ENCODE assay signal across 1 cellular context in genomic region chr4:151015458-151016344, GRCh38.
TF ChIP-seq lines count a peak whose summit lies in the region.

No MANE protein-coding gene starts in this region.

TF ChIP-seq in HepG2, 621 proteins besides CTCF, POLR2A, EP300 and RAD21 (continued from another document and continues in another):
- TF ChIP-seq DMTF1 (CRISPR knock-in tag; IDR thresholded peaks at IDR 0.05) (0 out of 2 replicates have a peak, but pooled peaks have one; percentile 11), SETDB1 (CRISPR knock-in tag; IDR thresholded peaks at IDR 0.05; ENCODE audit: borderline replicate concordance) (no peak), HHEX (CRISPR knock-in tag; IDR thresholded peaks at IDR 0.05) (no peak), BATF2 (CRISPR knock-in tag; IDR thresholded peaks at IDR 0.05) (no peak), SAP130 (CRISPR knock-in tag; IDR thresholded peaks at IDR 0.05; ENCODE audit: low read depth) (peak; percentile 64), TCF7 (IDR thresholded peaks at IDR 0.05; ENCODE audit: low read depth) (no peak), TCF12 (IDR thresholded peaks at IDR 0.05) (no peak), TCF12 (CRISPR knock-in tag; IDR thresholded peaks at IDR 0.05) (peak; percentile 71; the same call in 1 of the 2 replicates), SIX4 (CRISPR knock-in tag; IDR thresholded peaks at IDR 0.05) (no peak; the same call in 1 of the 2 replicates), DNMT1 (CRISPR knock-in tag; IDR thresholded peaks at IDR 0.05) (no peak), KLF12 (CRISPR knock-in tag; IDR thresholded peaks at IDR 0.05; ENCODE audit: borderline replicate concordance) (no peak), MED13 (CRISPR knock-in tag; IDR thresholded peaks at IDR 0.05) (no peak; the same call in 1 of the 2 replicates), ZXDC (CRISPR knock-in tag; IDR thresholded peaks at IDR 0.05) (no peak), MYPOP (CRISPR knock-in tag; IDR thresholded peaks at IDR 0.05) (no peak; the same call in 1 of the 2 replicates), ZNF891 (CRISPR knock-in tag; IDR thresholded peaks at IDR 0.05) (peak; percentile 60), RBM39 (IDR thresholded peaks at IDR 0.05; ENCODE audit: low read depth, low read length, poor library complexity, severe bottlenecking) (no peak), MTF1 (CRISPR knock-in tag; IDR thresholded peaks at IDR 0.05) (no peak), ZNF674 (CRISPR knock-in tag; IDR thresholded peaks at IDR 0.05; ENCODE audit: low read depth) (peak; percentile 79), ZMYM4 (CRISPR knock-in tag; IDR thresholded peaks at IDR 0.05) (peak; percentile 5; the same call in 1 of the 2 replicates), MAFF (IDR thresholded peaks at IDR 0.05; ENCODE audit: low read depth, low read length) (no peak), NBN (conservative IDR thresholded peaks at IDR 0.05) (no peak), NFAT5 (CRISPR knock-in tag; IDR thresholded peaks at IDR 0.05) (no peak; the same call in 1 of the 2 replicates), ZBTB42 (CRISPR knock-in tag; IDR thresholded peaks at IDR 0.05) (no peak; the same call in 1 of the 2 replicates), NR2C2 (CRISPR knock-in tag; IDR thresholded peaks at IDR 0.05; ENCODE audit: borderline replicate concordance) (0 out of 2 replicates have a peak, but pooled peaks have one; percentile 19), ARNTL (CRISPR knock-in tag; IDR thresholded peaks at IDR 0.05) (peak; percentile 10; the same call in 1 of the 2 replicates), USF2 (IDR thresholded peaks at IDR 0.05; ENCODE audit: low read depth, low read length) (no peak), USF2 (CRISPR knock-in tag; IDR thresholded peaks at IDR 0.05; ENCODE audit: borderline replicate concordance) (no peak; the same call in 1 of the 2 replicates), ZNF660 (CRISPR knock-in tag; IDR thresholded peaks at IDR 0.05; ENCODE audit: borderline replicate concordance, low read depth) (no peak), ZNF616 (CRISPR knock-in tag; IDR thresholded peaks at IDR 0.05; ENCODE audit: low read depth) (peak; percentile 85), TMF1 (CRISPR knock-in tag; IDR thresholded peaks at IDR 0.05; ENCODE audit: low read depth) (peak; percentile 98), ZNF574 (CRISPR knock-in tag; IDR thresholded peaks at IDR 0.05) (peak; percentile 87), ZNF121 (CRISPR knock-in tag; IDR thresholded peaks at IDR 0.05) (peak; percentile 30; the same call in 1 of the 2 replicates), IRX3 (CRISPR knock-in tag; IDR thresholded peaks at IDR 0.05; ENCODE audit: borderline replicate concordance, low read depth) (peak; percentile 87), NR2F2 (IDR thresholded peaks at IDR 0.05; ENCODE audit: borderline replicate concordance, low read depth) (no peak), ZNF160 (CRISPR knock-in tag; IDR thresholded peaks at IDR 0.05) (peak; percentile 24; the same call in 1 of the 2 replicates), NCOA1 (CRISPR knock-in tag; IDR thresholded peaks at IDR 0.05) (0 out of 2 replicates have a peak, but pooled peaks have one; percentile 11), ZNF800 (CRISPR knock-in tag; IDR thresholded peaks at IDR 0.05) (peak; percentile 56; the same call in 1 of the 2 replicates), FOXA3 (CRISPR knock-in tag; IDR thresholded peaks at IDR 0.05) (no peak; the same call in 1 of the 2 replicates), THAP8 (CRISPR knock-in tag; IDR thresholded peaks at IDR 0.05; ENCODE audit: borderline replicate concordance) (no peak; the same call in 1 of the 2 replicates)
